ENCODE assay signal across 8 cellular contexts in the genomic region with DNA sequence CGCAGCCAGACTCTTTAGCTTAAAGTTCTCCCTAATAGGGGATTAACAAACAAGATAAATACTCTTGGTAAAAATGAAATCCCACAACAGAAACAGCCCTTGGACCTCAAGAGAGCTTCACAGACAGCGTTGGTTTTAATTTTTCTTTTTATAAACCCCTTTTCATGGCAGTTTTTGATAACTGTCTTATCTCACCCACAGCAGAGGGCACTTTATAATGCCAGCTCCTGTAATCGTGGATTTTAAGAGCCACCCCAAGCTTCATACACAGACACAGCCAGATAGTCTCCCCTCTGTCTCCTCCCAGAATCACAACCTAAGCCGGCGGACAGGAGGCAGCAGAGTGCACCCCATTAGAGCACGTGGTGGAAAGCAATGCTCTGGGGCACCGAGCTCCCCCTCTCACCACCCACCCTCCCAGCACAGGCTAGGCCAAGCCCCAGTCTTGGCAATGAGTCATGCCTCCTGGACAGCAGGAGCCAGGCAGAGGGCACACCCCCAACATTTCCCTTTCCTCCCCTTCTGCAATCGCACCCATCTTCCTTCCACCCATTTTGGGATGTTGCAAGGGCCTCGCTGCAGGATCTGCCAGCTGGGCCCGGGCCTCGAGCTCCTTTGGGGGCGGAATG. TPM values are rescaled to one million over a fixed set of nuclear protein-coding genes. Genes with fewer than 3 reads are reported as not detected.
A peak's percentile ranks its signal among the peaks of the same experiment; 100 is the strongest.
DNase-seq lines count a peak whose midpoint lies in the region; ATAC-seq and TF ChIP-seq lines count a peak whose summit lies in the region.

No MANE protein-coding gene starts in this region.

- H3K9me3 Mint-ChIP-seq in activated naive CD8-positive, alpha-beta T cell (ENCODE audit: low read depth) = no peaks in the 10 kb centered on the region

- peaks cover 17% of the 10 kb centered on the region for H3K4me1 Mint-ChIP-seq in activated naive CD8-positive, alpha-beta T cell (ENCODE audit: low read depth)

- H3K4me3 Mint-ChIP-seq in activated naive CD8-positive, alpha-beta T cell = peak overlapping the region; percentile 50

- H3K27me3 Mint-ChIP-seq in activated naive CD8-positive, alpha-beta T cell = peaks cover 24% of the 10 kb centered on the region

- intact Hi-C loops in Right ventricle myocardium superior (cut with DNase I) = loop anchor here (5.0 to 10.0 kb wide), 4 partner anchors 133 to 871 kb away; no protein-coding TSS in a partner anchor

- ATAC-seq in HG02798 (IDR thresholded peaks at IDR 0.05; ENCODE audit: poor library complexity, unreplicated experiment) (peak; percentile 31), Right ventricle myocardium superior (ENCODE audit: poor library complexity) (peak; percentile 36), HG03571 (IDR thresholded peaks at IDR 0.05; ENCODE audit: unreplicated experiment) (no peak)

- no peak overlapping the region for H3K27ac Mint-ChIP-seq in activated naive CD8-positive, alpha-beta T cell

- peak; percentile 75 for TF ChIP-seq CTCF in AG09319 (IDR thresholded peaks at IDR 0.05; ENCODE audit: low read depth, low read length)
- peak; percentile 51 for TF ChIP-seq CTCF in GM13976 (IDR thresholded peaks at IDR 0.05; ENCODE audit: borderline replicate concordance, control extremely low read depth, extremely low read depth, insufficient read depth, missing control alignments)

- in situ Hi-C loops in GM13976 (cut with MboI; ENCODE audit: low sequenced_read_pairs, unreplicated experiment) = no loop called here

- DNase-seq in AG09319 (ENCODE audit: extremely low read depth, low read depth) = peak; percentile 84
- peak; percentile 82 for DNase-seq in GM13976 (ENCODE audit: low spot score)
- DNase-seq in NCI-H2227 treated with DMSO at 0.1 percent for 48 hours (lab: John Stamatoyannopoulos, UW) = peak; percentile 23
- DNase-seq in Right ventricle myocardium superior = no peak
- DNase-seq in occipital lobe (lab: John Stamatoyannopoulos, UW) = peak; percentile 54

- no peaks in the 10 kb centered on the region for H3K36me3 Mint-ChIP-seq in activated naive CD8-positive, alpha-beta T cell

RNA-seq across cellular contexts. Expression of a gene that starts 2.5 kb away (rescaled TPM):
- total RNA-seq in Right ventricle myocardium superior = 22.1 TPM
- total RNA-seq in occipital lobe = 26.0 TPM
